In genomic region chr3:2390926-2391532, GRCh38 we compare ENCODE assay signal across 23 cellular contexts.
"Had no signal": no experiment of that assay in that cellular context is flagged by ENCODE, and none has a peak within 500 bp of the region (broad histone marks: within the 10 kb centered on the region; RNA-seq: fewer than 3 reads in every experiment).

No MANE protein-coding gene starts in this region.

- H3K4me3 ChIP-seq: MG63, SJSA1, SK-N-MC had no signal

- H3K4me1 ChIP-seq: SJSA1 had no signal

- DNase-seq: IMR-90, Karpas-422, KG1, MG63, NCI-H1092, NCI-H1417, NCI-H1436 treated with DMSO at 0.1 percent for 48 hours, NCI-H1694, NCI-H187 treated with DMSO at 0.1 percent for 48 hours, NCI-H2029 treated with DMSO at 0.1 percent for 48 hours, NCI-H2107, NCI-H226, NCI-H446, NCI-H510A, NCI-H524 treated with DMSO at 0.1 percent for 48 hours, NCI-H69, NCI-H774, Right ventricle myocardium superior, RPMI8226, SIG-M5 had no signal

- H3K36me3 ChIP-seq: MG63, SJSA1 had no signal

- ATAC-seq: HepG2 had no signal

- H3K9me3 ChIP-seq: MG63 had no signal

- H3K27me3 ChIP-seq: MG63, SJSA1 had no signal
